ENCODE assay signal across 10 cellular contexts in genomic region chr6:21033575-21034026, GRCh38.
A peak's percentile ranks its signal among the peaks of the same experiment; 100 is the strongest.
DNase-seq lines count a peak whose midpoint lies in the region; TF ChIP-seq lines count a peak whose summit lies in the region.
"Had no signal": no experiment of that assay in that cellular context is flagged by ENCODE, and none has a peak within 500 bp of the region (broad histone marks: within the 10 kb centered on the region; RNA-seq: fewer than 3 reads in every experiment).

No MANE protein-coding gene starts in this region.

- no peaks in the 10 kb centered on the region for H3K27me3 ChIP-seq in BE2C
- H3K27me3 ChIP-seq in osteoblast (ENCODE audit: insufficient read depth, low read length), result no peaks in the 10 kb centered on the region
- H3K27me3 ChIP-seq in testis, result no peaks in the 10 kb centered on the region

- H4K20me1 ChIP-seq in osteoblast (ENCODE audit: insufficient read depth, low read length), result no peaks in the 10 kb centered on the region

- H3K9me3 ChIP-seq in BE2C (no peaks in the 10 kb centered on the region), osteoblast (ENCODE audit: low read depth, low read length) (no peaks in the 10 kb centered on the region), testis (no peaks in the 10 kb centered on the region)

- intact Hi-C loops in testis (cut with DNase I; ENCODE audit: low total_unique reads), result no loop called here

- peaks cover 25% of the 10 kb centered on the region for H3K4me1 ChIP-seq in BE2C
- peaks cover 20% of the 10 kb centered on the region for H3K4me1 ChIP-seq in osteoblast (ENCODE audit: insufficient read depth, low read length)
- no peaks in the 10 kb centered on the region for H3K4me1 ChIP-seq in testis

- TF ChIP-seq CTCF in BE2C (IDR thresholded peaks at IDR 0.05; ENCODE audit: low read depth, low read length) (no peak), osteoblast (IDR thresholded peaks at IDR 0.05; ENCODE audit: extremely low read depth, low read depth, low read length) (no peak), testis (IDR thresholded peaks at IDR 0.05) (no peak), GM10266 (IDR thresholded peaks at IDR 0.05; ENCODE audit: control insufficient read depth, insufficient read depth, low read depth, missing control alignments) (no peak)

- TF ChIP-seq POLR2A in testis (IDR thresholded peaks at IDR 0.05), result no peak

- 0 out of 2 replicates have a peak overlapping the region, but pooled peaks have one; percentile 1 for H3K4me3 ChIP-seq in BE2C (ENCODE audit: low read depth, low read length)
- peak overlapping the region; percentile 48 for H3K4me3 ChIP-seq in osteoblast (ENCODE audit: insufficient read depth, low read length)
- H3K4me3 ChIP-seq in testis, result no peak overlapping the region

- H3K27ac ChIP-seq in osteoblast (ENCODE audit: low read depth, low read length) (peak overlapping the region; percentile 80), testis (no peak overlapping the region)

- H3K4me2 ChIP-seq in osteoblast (ENCODE audit: insufficient read depth, low read length), result peak overlapping the region; percentile 82

- H2AFZ ChIP-seq in osteoblast (ENCODE audit: low read length), result peak overlapping the region; percentile 68

- no peaks in the 10 kb centered on the region for H3K36me3 ChIP-seq in BE2C
- H3K36me3 ChIP-seq in osteoblast (ENCODE audit: insufficient read depth, low read length), result no peaks in the 10 kb centered on the region
- no peaks in the 10 kb centered on the region for H3K36me3 ChIP-seq in testis (ENCODE audit: low read depth, missing control alignments)

- 68 to 82% methylated on average over 4 of the region's 4 CpGs for WGBS in testis, 2 donors

- H3K79me2 ChIP-seq in osteoblast (ENCODE audit: insufficient read depth, low read length), result no peaks in the 10 kb centered on the region

- peak; percentile 53 for DNase-seq in BE2C
- DNase-seq in NCI-H69 (lab: John Stamatoyannopoulos, UW), result peak; percentile 33
- peak; percentile 89 for DNase-seq in fibroblast of gingiva (ENCODE audit: low read depth)
- peak; percentile 58 for DNase-seq in osteoblast (ENCODE audit: insufficient read length, low spot score, missing footprints)
- no peak for DNase-seq in OCI-M2 (lab: John Stamatoyannopoulos, UW; ENCODE audit: unreplicated experiment)
- no peak for DNase-seq in NCI-H1092 (lab: John Stamatoyannopoulos, UW)
- no peak for DNase-seq in testis
- DNase-seq in GM10266 (ENCODE audit: extremely low spot score), result no peak
- DNase-seq: H7, NCI-H526 had no signal

Comparison
In these comparisons a context has a peak if more than half of its experiments do, and no peak if none do; other contexts are left out.
1. DNase-seq: peak in BE2C (single experiment), NCI-H69 (single experiment), fibroblast of gingiva (single experiment) and osteoblast (single experiment); none in OCI-M2 (single experiment), NCI-H1092 (single experiment), testis (single experiment) and GM10266 (single experiment).
2. H3K4me3 ChIP-seq: peak in BE2C (single experiment) and osteoblast (single experiment); none in testis (0 of 2).